In the genomic region with DNA sequence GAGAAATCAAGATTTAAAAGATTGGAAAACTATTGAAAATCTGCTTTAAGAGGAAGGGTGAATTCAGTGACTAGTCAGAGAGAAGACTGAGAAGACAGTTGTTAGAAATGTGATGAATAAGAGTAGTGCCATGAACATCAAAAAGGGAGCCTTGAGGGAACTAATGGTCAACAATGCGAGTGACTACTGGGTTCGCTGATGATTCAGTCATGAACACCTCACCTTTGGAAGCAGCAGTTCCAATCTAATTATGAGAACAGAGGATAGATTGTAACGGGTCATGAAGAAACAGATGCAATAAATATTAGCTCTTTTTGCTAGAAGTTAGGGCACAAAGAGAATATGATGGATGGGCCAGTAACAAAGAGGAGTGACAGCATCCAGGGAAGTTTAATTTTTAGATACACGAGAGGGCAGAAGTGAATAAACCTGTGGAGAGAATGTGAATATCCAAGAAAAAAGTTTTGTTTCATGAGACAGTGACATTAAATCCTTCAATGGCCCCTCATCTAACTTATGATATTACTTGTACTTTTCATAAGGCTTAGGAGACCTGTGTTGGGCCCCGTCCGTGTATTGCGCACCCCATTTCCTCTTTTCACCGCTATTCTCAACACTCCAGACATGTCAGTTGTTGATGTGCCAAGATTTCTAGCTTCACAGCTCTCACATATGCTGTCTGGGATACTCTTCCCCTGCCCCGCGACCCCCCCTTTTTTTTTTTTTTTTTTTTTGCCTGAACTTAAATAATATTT, we compare ENCODE assay signal across 20 cellular contexts. TPM values are rescaled to one million over a fixed set of nuclear protein-coding genes. Genes with fewer than 3 reads are reported as not detected.
A peak's percentile ranks its signal among the peaks of the same experiment; 100 is the strongest.
DNase-seq lines count a peak whose midpoint lies in the region; ATAC-seq and TF ChIP-seq lines count a peak whose summit lies in the region.
"Had no signal": no experiment of that assay in that cellular context is flagged by ENCODE, and none has a peak within 500 bp of the region (broad histone marks: within the 10 kb centered on the region; RNA-seq: fewer than 3 reads in every experiment).

No MANE protein-coding gene starts in this region.

- peak; percentile 9 for DNase-seq in GM03348 (ENCODE audit: low spot score)
- DNase-seq in T-helper 17 cell = no peak
- peak; percentile 68 for DNase-seq in fibroblast of mammary gland (ENCODE audit: low read depth)
- no peak for DNase-seq in GM13977 (ENCODE audit: low spot score)
- DNase-seq: C1 segment of cervical spinal cord; DMS153; gastrocnemius medialis; lower lobe of right lung; NCI-H1930; NCI-H510A; posterior cingulate gyrus; SIG-M5; stimulated activated CD4-positive, alpha-beta T cell treated with anti-CD3 and anti-CD28 coated beads, Interleukin-4, amount 100 ng/mL, for 1 hour had no signal

- no peaks in the 10 kb centered on the region for H3K36me3 Mint-ChIP-seq in T-helper 17 cell (ENCODE audit: low read depth)
- no peaks in the 10 kb centered on the region for H3K36me3 Mint-ChIP-seq in stimulated activated memory B cell treated with anti-CD40 and anti-IgM and Interleukin-4, amounts not matched to agents 10 μg/mL and 1 μg/mL and 100 μg/mL, for 72 hours
- H3K36me3 Mint-ChIP-seq: naive thymus-derived CD8-positive, alpha-beta T cell had no signal

- peak overlapping the region; percentile 60 for H3K4me3 Mint-ChIP-seq in T-helper 17 cell
- H3K4me3 Mint-ChIP-seq in stimulated activated memory B cell treated with anti-CD40 and anti-IgM and Interleukin-4, amounts not matched to agents 10 μg/mL and 1 μg/mL and 100 μg/mL, for 72 hours = no peak overlapping the region

- no peak for TF ChIP-seq CTCF in fibroblast of mammary gland (conservative IDR thresholded peaks at IDR 0.05; ENCODE audit: control insufficient read depth, insufficient read depth, low read depth, low read length)
- no peak for TF ChIP-seq CTCF in GM13977 (IDR thresholded peaks at IDR 0.05; ENCODE audit: extremely low read depth, insufficient read depth, missing control alignments)

- no peaks in the 10 kb centered on the region for H3K9me3 ChIP-seq in T-helper 17 cell (ENCODE audit: control insufficient read depth, low read length, poor library complexity, severe bottlenecking)
- H3K9me3 ChIP-seq: gastrocnemius medialis, lower lobe of right lung had no signal

- in situ Hi-C loops in GM13977 (cut with MboI; ENCODE audit: low pct_unique_long_range_greater_than_20kb, low sequenced_read_pairs, unreplicated experiment) = no loop called here

- H3K4me1 Mint-ChIP-seq in T-helper 17 cell = peaks cover 13% of the 10 kb centered on the region
- H3K4me1 Mint-ChIP-seq in stimulated activated memory B cell treated with anti-CD40 and anti-IgM and Interleukin-4, amounts not matched to agents 10 μg/mL and 1 μg/mL and 100 μg/mL, for 72 hours = no peaks in the 10 kb centered on the region

- peaks cover 5% of the 10 kb centered on the region for H3K27me3 Mint-ChIP-seq in T-helper 17 cell
- peaks cover 10% of the 10 kb centered on the region for H3K27me3 Mint-ChIP-seq in stimulated activated memory B cell treated with anti-CD40 and anti-IgM and Interleukin-4, amounts not matched to agents 10 μg/mL and 1 μg/mL and 100 μg/mL, for 72 hours
- H3K27me3 Mint-ChIP-seq: naive thymus-derived CD8-positive, alpha-beta T cell had no signal

- no peak overlapping the region for H3K4me3 ChIP-seq in fibroblast of mammary gland (ENCODE audit: control insufficient read depth, low read depth, low read length)
- H3K4me3 ChIP-seq: gastrocnemius medialis, lower lobe of right lung had no signal

- H3K9me3 Mint-ChIP-seq in stimulated activated memory B cell treated with anti-CD40 and anti-IgM and Interleukin-4, amounts not matched to agents 10 μg/mL and 1 μg/mL and 100 μg/mL, for 72 hours = no peaks in the 10 kb centered on the region
- H3K9me3 Mint-ChIP-seq: naive thymus-derived CD8-positive, alpha-beta T cell had no signal

- H3K27ac Mint-ChIP-seq in T-helper 17 cell = no peak overlapping the region
- H3K27ac Mint-ChIP-seq in stimulated activated memory B cell treated with anti-CD40 and anti-IgM and Interleukin-4, amounts not matched to agents 10 μg/mL and 1 μg/mL and 100 μg/mL, for 72 hours = no peak overlapping the region

- ATAC-seq in T-helper 17 cell = no peak
- ATAC-seq in stimulated activated memory B cell treated with anti-CD40 and anti-IgM and Interleukin-4, amounts not matched to agents 10 μg/mL and 1 μg/mL and 100 μg/mL, for 72 hours = peak; percentile 36
- ATAC-seq in SK-N-SH treated with all-trans-retinoic acid at 6 μM for 48 hours = no peak
- no peak for ATAC-seq in GM19351 (IDR thresholded peaks at IDR 0.05; ENCODE audit: unreplicated experiment)
- ATAC-seq: gastrocnemius medialis, lower lobe of right lung had no signal

TF ChIP-seq in SK-N-SH treated with all-trans-retinoic acid at 6 μM for 48 hours, 23 proteins besides CTCF, POLR2A, EP300 and RAD21:
- TF ChIP-seq ZFP30 (CRISPR knock-in tag; IDR thresholded peaks at IDR 0.05) = no peak
- TF ChIP-seq, protein P1, sequence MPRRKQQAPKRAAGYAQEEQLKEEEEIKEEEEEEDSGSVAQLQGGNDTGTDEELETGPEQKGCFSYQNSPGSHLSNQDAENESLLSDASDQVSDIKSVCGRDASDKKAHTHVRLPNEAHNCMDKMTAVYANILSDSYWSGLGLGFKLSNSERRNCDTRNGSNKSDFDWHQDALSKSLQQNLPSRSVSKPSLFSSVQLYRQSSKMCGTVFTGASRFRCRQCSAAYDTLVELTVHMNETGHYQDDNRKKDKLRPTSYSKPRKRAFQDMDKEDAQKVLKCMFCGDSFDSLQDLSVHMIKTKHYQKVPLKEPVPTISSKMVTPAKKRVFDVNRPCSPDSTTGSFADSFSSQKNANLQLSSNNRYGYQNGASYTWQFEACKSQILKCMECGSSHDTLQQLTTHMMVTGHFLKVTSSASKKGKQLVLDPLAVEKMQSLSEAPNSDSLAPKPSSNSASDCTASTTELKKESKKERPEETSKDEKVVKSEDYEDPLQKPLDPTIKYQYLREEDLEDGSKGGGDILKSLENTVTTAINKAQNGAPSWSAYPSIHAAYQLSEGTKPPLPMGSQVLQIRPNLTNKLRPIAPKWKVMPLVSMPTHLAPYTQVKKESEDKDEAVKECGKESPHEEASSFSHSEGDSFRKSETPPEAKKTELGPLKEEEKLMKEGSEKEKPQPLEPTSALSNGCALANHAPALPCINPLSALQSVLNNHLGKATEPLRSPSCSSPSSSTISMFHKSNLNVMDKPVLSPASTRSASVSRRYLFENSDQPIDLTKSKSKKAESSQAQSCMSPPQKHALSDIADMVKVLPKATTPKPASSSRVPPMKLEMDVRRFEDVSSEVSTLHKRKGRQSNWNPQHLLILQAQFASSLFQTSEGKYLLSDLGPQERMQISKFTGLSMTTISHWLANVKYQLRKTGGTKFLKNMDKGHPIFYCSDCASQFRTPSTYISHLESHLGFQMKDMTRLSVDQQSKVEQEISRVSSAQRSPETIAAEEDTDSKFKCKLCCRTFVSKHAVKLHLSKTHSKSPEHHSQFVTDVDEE (CRISPR knock-in tag; IDR thresholded peaks at IDR 0.05) = no peak
- no peak for TF ChIP-seq TOX (CRISPR knock-in tag; IDR thresholded peaks at IDR 0.05; ENCODE audit: borderline replicate concordance)
- TF ChIP-seq, protein P2, sequence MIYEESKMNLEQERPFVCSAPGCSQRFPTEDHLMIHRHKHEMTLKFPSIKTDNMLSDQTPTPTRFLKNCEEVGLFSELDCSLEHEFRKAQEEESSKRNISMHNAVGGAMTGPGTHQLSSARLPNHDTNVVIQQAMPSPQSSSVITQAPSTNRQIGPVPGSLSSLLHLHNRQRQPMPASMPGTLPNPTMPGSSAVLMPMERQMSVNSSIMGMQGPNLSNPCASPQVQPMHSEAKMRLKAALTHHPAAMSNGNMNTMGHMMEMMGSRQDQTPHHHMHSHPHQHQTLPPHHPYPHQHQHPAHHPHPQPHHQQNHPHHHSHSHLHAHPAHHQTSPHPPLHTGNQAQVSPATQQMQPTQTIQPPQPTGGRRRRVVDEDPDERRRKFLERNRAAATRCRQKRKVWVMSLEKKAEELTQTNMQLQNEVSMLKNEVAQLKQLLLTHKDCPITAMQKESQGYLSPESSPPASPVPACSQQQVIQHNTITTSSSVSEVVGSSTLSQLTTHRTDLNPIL (CRISPR knock-in tag; IDR thresholded peaks at IDR 0.05; ENCODE audit: low read depth) = no peak
- TF ChIP-seq SNAI2 (CRISPR knock-in tag; IDR thresholded peaks at IDR 0.05) = no peak

RNA-seq across cellular contexts. Expression of a gene that starts 23.5 kb away (rescaled TPM):
- total RNA-seq in T-helper 17 cell = not detected
- total RNA-seq: activated CD8-positive, alpha-beta memory T cell treated with anti-CD3 and anti-CD28 coated beads for 36 hours; gastrocnemius medialis; lower lobe of right lung; skeletal muscle tissue; temporal lobe had no signal

Comparison
In these comparisons a context has a peak if more than half of its experiments do, and no peak if none do; other contexts are left out.
1. DNase-seq: peak in GM03348 (single experiment) and fibroblast of mammary gland (single experiment); none in T-helper 17 cell (0 of 3) and GM13977 (single experiment).